In the genomic region with DNA sequence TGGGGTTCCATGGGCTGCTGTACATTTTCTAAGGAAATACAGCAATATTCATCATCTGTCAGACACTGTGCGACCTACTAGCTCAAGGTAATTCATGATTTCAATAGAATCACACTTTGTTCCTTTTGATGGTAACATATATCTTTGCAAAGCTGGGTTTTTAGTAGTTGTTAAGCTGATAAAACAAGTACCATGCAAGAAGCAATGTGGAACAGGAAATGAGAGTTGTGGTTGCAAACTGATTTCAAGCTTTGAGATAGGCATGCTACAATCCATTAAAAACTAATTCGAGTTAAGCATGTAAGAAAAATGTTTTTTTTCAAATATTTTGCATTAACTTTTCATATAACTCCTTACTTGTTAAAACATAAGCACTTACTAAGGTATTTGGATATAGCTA, we compare ENCODE assay signal across 13 cellular contexts. TPM values are rescaled to one million over a fixed set of nuclear protein-coding genes. Genes with fewer than 3 reads are reported as not detected.
DNase-seq lines count a peak whose midpoint lies in the region; ATAC-seq and TF ChIP-seq lines count a peak whose summit lies in the region.
"Had no signal": no experiment of that assay in that cellular context is flagged by ENCODE, and none has a peak within 500 bp of the region (broad histone marks: within the 10 kb centered on the region; RNA-seq: fewer than 3 reads in every experiment).

No MANE protein-coding gene starts in this region.

- no peaks in the 10 kb centered on the region for H3K36me3 Mint-ChIP-seq in CD4-positive, alpha-beta T cell (ENCODE audit: low read depth)

- no peaks in the 10 kb centered on the region for H3K27me3 Mint-ChIP-seq in CD4-positive, alpha-beta T cell

- TF ChIP-seq CTCF in CD4-positive, alpha-beta T cell (IDR thresholded peaks at IDR 0.05), result no peak
- TF ChIP-seq CTCF in Panc1 (IDR thresholded peaks at IDR 0.05), result no peak

- H3K9me3 ChIP-seq in CD4-positive, alpha-beta T cell (ENCODE audit: control insufficient read depth, low read length), result no peaks in the 10 kb centered on the region
- no peaks in the 10 kb centered on the region for H3K9me3 ChIP-seq in Panc1 (ENCODE audit: control insufficient read depth, insufficient read depth, low read depth, low read length)

- intact Hi-C loops in CD4-positive, alpha-beta T cell (cut with DNase I, micrococcal nuclease), result no loop called here
- intact Hi-C loops in Panc1 (cut with micrococcal nuclease; ENCODE audit: unreplicated experiment) (no loop called here), head of caudate nucleus (cut with DNase I) (no loop called here), cardiac septum (cut with DNase I) (loop anchor here (10.0 kb wide), 1 partner anchor 191 kb away; no protein-coding TSS in a partner anchor)

- H3K27ac ChIP-seq in CD4-positive, alpha-beta T cell (ENCODE audit: low read depth, low read length), result no peak overlapping the region
- H3K27ac ChIP-seq in Panc1 (ENCODE audit: low read length), result peak overlapping the region; percentile 82; the same call in 1 of the 2 replicates

- peaks cover 41% of the 10 kb centered on the region for H3K4me1 ChIP-seq in Panc1 (ENCODE audit: control insufficient read depth, insufficient read depth, low read length)

- no peaks in the 10 kb centered on the region for H3K27me3 ChIP-seq in CD4-positive, alpha-beta T cell (ENCODE audit: control insufficient read depth, insufficient read depth, low read length)
- H3K27me3 ChIP-seq in Panc1 (ENCODE audit: control insufficient read depth, insufficient read depth, low read length), result no peaks in the 10 kb centered on the region

- in situ Hi-C loops in Panc1 (cut with HindIII; ENCODE audit: low pct_unique_long_range_greater_than_20kb, low sequenced_read_pairs), result no loop called here

- POLR2A ChIA-PET in CD4-positive, alpha-beta T cell (lab: Charles Lee), result interaction anchor here (1.0 to 2.4 kb wide), 6 partner anchors 9 to 218 kb away, joined by 3 to 19 read pairs (median 6); a partner anchor contains a TSS
- POLR2A ChIA-PET in Panc1 (lab: Charles Lee), result no interaction called here

- peak overlapping the region; percentile 20 for H3K4me3 Mint-ChIP-seq in CD4-positive, alpha-beta T cell
- H3K4me3 Mint-ChIP-seq: activated naive CD4-positive, alpha-beta T cell treated with anti-CD3 and anti-CD28 coated beads for 36 hours had no signal

- no peak overlapping the region for H3K4me3 ChIP-seq in Panc1 (ENCODE audit: low read depth in 2 of 2, low read length in 2 of 2)

- BruUV-seq in Panc1 (replicated peaks; lab: Mats Ljungman, UMichigan), result no TSS peak

- H3K9me3 Mint-ChIP-seq in CD4-positive, alpha-beta T cell, result no peaks in the 10 kb centered on the region
- H3K9me3 Mint-ChIP-seq: activated naive CD4-positive, alpha-beta T cell treated with anti-CD3 and anti-CD28 coated beads for 36 hours had no signal

- peak overlapping the region; percentile 75 for H3K27ac Mint-ChIP-seq in CD4-positive, alpha-beta T cell
- H3K27ac Mint-ChIP-seq: activated naive CD4-positive, alpha-beta T cell treated with anti-CD3 and anti-CD28 coated beads for 36 hours had no signal

- no peak for DNase-seq in CD4-positive, alpha-beta T cell
- DNase-seq in Panc1 (ENCODE audit: low read depth, low spot score) (no peak), NCI-H510A treated with DMSO at 0.1 percent for 48 hours (lab: John Stamatoyannopoulos, UW) (no peak), head of caudate nucleus (no peak), cardiac septum (ENCODE audit: low spot score) (no peak), DMS 273 (lab: John Stamatoyannopoulos, UW; ENCODE audit: unreplicated experiment) (no peak)
- DNase-seq: activated CD4-positive, alpha-beta T cell treated with anti-CD3 and anti-CD28 coated beads for 4 hours; activated naive CD4-positive, alpha-beta T cell treated with anti-CD3 and anti-CD28 coated beads for 36 hours; mesenchymal stem cell; NCI-H146 had no signal

- H3K4me1 Mint-ChIP-seq in CD4-positive, alpha-beta T cell (ENCODE audit: low read depth), result peaks cover 60% of the 10 kb centered on the region

- CTCF ChIA-PET in CD4-positive, alpha-beta T cell (lab: Charles Lee), result interaction anchor here (0.7 to 1.7 kb wide), 3 partner anchors 8 to 106 kb away, joined by 3 to 5 read pairs (median 5); no protein-coding TSS in a partner anchor
- CTCF ChIA-PET in Panc1 (lab: Charles Lee), result no interaction called here

- peak; percentile 84 for ATAC-seq in CD4-positive, alpha-beta T cell (ENCODE audit: poor library complexity)
- ATAC-seq in GM18907 (IDR thresholded peaks at IDR 0.05; ENCODE audit: unreplicated experiment), result peak; percentile 53
- ATAC-seq in HG02852 (IDR thresholded peaks at IDR 0.05; ENCODE audit: unreplicated experiment), result peak; percentile 67
- no peak for ATAC-seq in Panc1
- ATAC-seq: SK-N-SH treated with all-trans-retinoic acid at 6 μM for 48 hours had no signal

- no peaks in the 10 kb centered on the region for H3K36me3 ChIP-seq in Panc1 (ENCODE audit: control insufficient read depth, insufficient read depth, low read length)

RNA-seq across cellular contexts. Expression of a gene that starts 6.8 kb away (rescaled TPM):
- 10 to 100 TPM; 35.9 to 36.0 TPM for total RNA-seq in CD4-positive, alpha-beta T cell
- 103 TPM for total RNA-seq in Panc1 (2021; ENCODE audit: unreplicated experiment)
- polyA plus RNA-seq in Panc1 (2012; ENCODE audit: insufficient read length), result 42.3 TPM
- 67.6 TPM for total RNA-seq in cardiac septum
